ENCODE assay signal across 8 cellular contexts in genomic region chr15:70853270-70853854, GRCh38. TPM values are rescaled to one million over a fixed set of nuclear protein-coding genes. Genes with fewer than 3 reads are reported as not detected.
DNase-seq lines count a peak whose midpoint lies in the region; ATAC-seq and TF ChIP-seq lines count a peak whose summit lies in the region.

No MANE protein-coding gene starts in this region.

- H3K4me2 ChIP-seq in neural cell (ENCODE audit: low read length): no peak overlapping the region

- H3F3A ChIP-seq in neural cell (ENCODE audit: insufficient read depth, low read length, poor library complexity, severe bottlenecking): no peaks in the 10 kb centered on the region

- no peak for TF ChIP-seq RAD21 in neural cell (conservative IDR thresholded peaks at IDR 0.05)

- H3K9ac ChIP-seq in neural cell (ENCODE audit: low read length): peak overlapping the region; percentile 72

- H3K27ac ChIP-seq in WERI-Rb-1 (peak overlapping the region; percentile 66), neural cell (ENCODE audit: low read length) (no peak overlapping the region)

- peak overlapping the region; percentile 60 for H2AFZ ChIP-seq in neural cell (ENCODE audit: low read depth, low read length)

- H3K27me3 ChIP-seq in WERI-Rb-1 (ENCODE audit: insufficient read depth, low read depth, severe bottlenecking) (no peaks in the 10 kb centered on the region), neural cell (ENCODE audit: insufficient read depth, low read depth, low read length) (no peaks in the 10 kb centered on the region)

- no peaks in the 10 kb centered on the region for H3K79me2 ChIP-seq in neural cell (replicated peaks; ENCODE audit: insufficient read depth, low read length)

- H3K9me2 ChIP-seq in neural cell (ENCODE audit: insufficient read depth, low read length): no peaks in the 10 kb centered on the region

- DNase-seq in stimulated activated CD4-positive, alpha-beta T cell treated with anti-CD3 and anti-CD28 coated beads, Interleukin-4, amount 100 ng/mL, for 1 hour: peak; percentile 15
- DNase-seq in stimulated activated CD4-positive, alpha-beta T cell treated with anti-CD3 and anti-CD28 coated beads, Interleukin-4, amount 100 ng/mL, for 24 hours: no peak
- peak; percentile 41 for DNase-seq in WERI-Rb-1
- DNase-seq in fibroblast of pulmonary artery (ENCODE audit: low read depth): peak; percentile 63
- no peak for DNase-seq in NOMO-1 treated with DMSO at 0.1 percent for 48 hours (lab: John Stamatoyannopoulos, UW; ENCODE audit: unreplicated experiment)
- DNase-seq in left lobe of liver (ENCODE audit: low spot score): no peak

- H3K9me3 ChIP-seq in WERI-Rb-1 (ENCODE audit: severe bottlenecking) (no peaks in the 10 kb centered on the region), neural cell (ENCODE audit: low read length) (no peaks in the 10 kb centered on the region)

- ATAC-seq in left lobe of liver (no peak), GM21786 (IDR thresholded peaks at IDR 0.05; ENCODE audit: unreplicated experiment) (no peak)

- TF ChIP-seq CTCF in WERI-Rb-1 (IDR thresholded peaks at IDR 0.05; ENCODE audit: low read depth, low read length) (no peak), fibroblast of pulmonary artery (IDR thresholded peaks at IDR 0.05; ENCODE audit: low read length, missing control alignments) (no peak), neural cell (IDR thresholded peaks at IDR 0.05; ENCODE audit: poor library complexity, severe bottlenecking) (no peak)

- no peak for TF ChIP-seq EP300 in neural cell (conservative IDR thresholded peaks at IDR 0.05; ENCODE audit: poor library complexity, severe bottlenecking)

- H4K20me1 ChIP-seq in neural cell (ENCODE audit: insufficient read depth): no peaks in the 10 kb centered on the region

- H3K4me3 ChIP-seq in WERI-Rb-1 (ENCODE audit: low read depth, low read length): peak overlapping the region; percentile 74
- peak overlapping the region; percentile 86 for H3K4me3 ChIP-seq in fibroblast of pulmonary artery (replicated peaks; ENCODE audit: low read depth, low read length)
- peak overlapping the region; percentile 83 for H3K4me3 ChIP-seq in neural cell (ENCODE audit: low read length)

- peaks cover 2% of the 10 kb centered on the region; the same call in 1 of the 2 replicates for H3K36me3 ChIP-seq in WERI-Rb-1
- H3K36me3 ChIP-seq in neural cell (ENCODE audit: insufficient read depth, low read length): no peaks in the 10 kb centered on the region

TF ChIP-seq in neural cell, 6 proteins besides CTCF, POLR2A, EP300 and RAD21:
- TF ChIP-seq, protein P1, sequence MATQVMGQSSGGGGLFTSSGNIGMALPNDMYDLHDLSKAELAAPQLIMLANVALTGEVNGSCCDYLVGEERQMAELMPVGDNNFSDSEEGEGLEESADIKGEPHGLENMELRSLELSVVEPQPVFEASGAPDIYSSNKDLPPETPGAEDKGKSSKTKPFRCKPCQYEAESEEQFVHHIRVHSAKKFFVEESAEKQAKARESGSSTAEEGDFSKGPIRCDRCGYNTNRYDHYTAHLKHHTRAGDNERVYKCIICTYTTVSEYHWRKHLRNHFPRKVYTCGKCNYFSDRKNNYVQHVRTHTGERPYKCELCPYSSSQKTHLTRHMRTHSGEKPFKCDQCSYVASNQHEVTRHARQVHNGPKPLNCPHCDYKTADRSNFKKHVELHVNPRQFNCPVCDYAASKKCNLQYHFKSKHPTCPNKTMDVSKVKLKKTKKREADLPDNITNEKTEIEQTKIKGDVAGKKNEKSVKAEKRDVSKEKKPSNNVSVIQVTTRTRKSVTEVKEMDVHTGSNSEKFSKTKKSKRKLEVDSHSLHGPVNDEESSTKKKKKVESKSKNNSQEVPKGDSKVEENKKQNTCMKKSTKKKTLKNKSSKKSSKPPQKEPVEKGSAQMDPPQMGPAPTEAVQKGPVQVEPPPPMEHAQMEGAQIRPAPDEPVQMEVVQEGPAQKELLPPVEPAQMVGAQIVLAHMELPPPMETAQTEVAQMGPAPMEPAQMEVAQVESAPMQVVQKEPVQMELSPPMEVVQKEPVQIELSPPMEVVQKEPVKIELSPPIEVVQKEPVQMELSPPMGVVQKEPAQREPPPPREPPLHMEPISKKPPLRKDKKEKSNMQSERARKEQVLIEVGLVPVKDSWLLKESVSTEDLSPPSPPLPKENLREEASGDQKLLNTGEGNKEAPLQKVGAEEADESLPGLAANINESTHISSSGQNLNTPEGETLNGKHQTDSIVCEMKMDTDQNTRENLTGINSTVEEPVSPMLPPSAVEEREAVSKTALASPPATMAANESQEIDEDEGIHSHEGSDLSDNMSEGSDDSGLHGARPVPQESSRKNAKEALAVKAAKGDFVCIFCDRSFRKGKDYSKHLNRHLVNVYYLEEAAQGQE (IDR thresholded peaks at IDR 0.05; ENCODE audit: borderline replicate concordance): no peak
- peak; percentile 50 for TF ChIP-seq TAF1 (IDR thresholded peaks at IDR 0.05; ENCODE audit: low read depth)
- TF ChIP-seq POLR2AphosphoS5 (IDR thresholded peaks at IDR 0.05): peak; percentile 13

RNA-seq across cellular contexts. Expression of gene LARP6, which starts 0.6 kb away (rescaled TPM):
- polyA plus RNA-seq in neural cell: 18.2 and 20.4 TPM in 2 replicates
- polyA minus RNA-seq in neural cell: 12.4 and 13.1 TPM in 2 replicates
- 1.9 TPM for total RNA-seq in left lobe of liver

RNA-seq across cellular contexts. Expression of gene THAP10, which starts 38.9 kb away (rescaled TPM):
- polyA plus RNA-seq in neural cell: 6.6 and 7.2 TPM in 2 replicates
- polyA minus RNA-seq in neural cell: 9.3 and 10.7 TPM in 2 replicates
- total RNA-seq in left lobe of liver: 0.93 TPM

RNA-seq across cellular contexts. Expression of gene LRRC49, which starts 39.3 kb away (rescaled TPM):
- 117 and 141 TPM in 2 replicates for polyA plus RNA-seq in neural cell
- polyA minus RNA-seq in neural cell: 224 and 226 TPM in 2 replicates
- 0.25 TPM for total RNA-seq in left lobe of liver

Comparison
In these comparisons a context has a peak if more than half of its experiments do, and no peak if none do; other contexts are left out.
1. DNase-seq: peak in stimulated activated CD4-positive, alpha-beta T cell treated with anti-CD3 and anti-CD28 coated beads, Interleukin-4, amount 100 ng/mL, for 1 hour (single experiment), WERI-Rb-1 (single experiment) and fibroblast of pulmonary artery (single experiment); none in stimulated activated CD4-positive, alpha-beta T cell treated with anti-CD3 and anti-CD28 coated beads, Interleukin-4, amount 100 ng/mL, for 24 hours (single experiment), NOMO-1 treated with DMSO at 0.1 percent for 48 hours (single experiment) and left lobe of liver (single experiment).
2. Peak in every context shown above with its lines, with median percentiles within 50 percentile points of each other: H3K4me3 ChIP-seq.